Comparison of ENCODE assay signal across 15 cellular contexts in genomic region chr17:48552453-48553189, GRCh38. TPM values are rescaled to one million over a fixed set of nuclear protein-coding genes. Genes with fewer than 3 reads are reported as not detected.
DNase-seq lines count a peak whose midpoint lies in the region; ATAC-seq and TF ChIP-seq lines count a peak whose summit lies in the region.
"Had no signal": no experiment of that assay in that cellular context is flagged by ENCODE, and none has a peak within 500 bp of the region (broad histone marks: within the 10 kb centered on the region; RNA-seq: fewer than 3 reads in every experiment).

No MANE protein-coding gene starts in this region.

- ATAC-seq in right cardiac atrium, result peak; percentile 32 to 55
- ATAC-seq in Right ventricle myocardium superior (ENCODE audit: poor library complexity), result no peak
- no peak for ATAC-seq in activated CD4-positive, CD25-positive, alpha-beta regulatory T cell treated with anti-CD3 and anti-CD28 coated beads, Interleukin-2, amount 50 U/mL, for 24 hours
- ATAC-seq: stimulated activated naive CD8-positive, alpha-beta T cell treated with anti-CD3 and anti-CD28 coated beads, Interleukin-15, Interleukin-2, amounts not matched to agents 100 U/mL and 50 U/mL, for 24 hours had no signal

- no peak for TF ChIP-seq CTCF in uterus (IDR thresholded peaks at IDR 0.05)

- H3K4me3 ChIP-seq in right cardiac atrium (ENCODE audit: low read length) (no peak overlapping the region), ectodermal cell (ENCODE audit: insufficient read depth, low read depth, low read length) (no peak overlapping the region), muscle layer of duodenum (ENCODE audit: low read depth in 1 of 2, low read length in 2 of 2) (peak overlapping the region; percentile 17 to 63), uterus (no peak overlapping the region)

- H3K27me3 ChIP-seq in right cardiac atrium (ENCODE audit: control insufficient read depth, insufficient read depth) (no peaks in the 10 kb centered on the region), ectodermal cell (ENCODE audit: control insufficient read depth, insufficient read depth, low read length, poor library complexity, severe bottlenecking) (peaks cover 100% of the 10 kb centered on the region), muscle layer of duodenum (ENCODE audit: low read depth, low read length) (peaks cover 4% of the 10 kb centered on the region), uterus (no peaks in the 10 kb centered on the region)

- intact Hi-C loops in right cardiac atrium (cut with DNase I), result no loop called here
- intact Hi-C loops in Right ventricle myocardium superior (cut with DNase I), result no loop called here
- intact Hi-C loops in uterus (cut with DNase I; ENCODE audit: low total_unique reads), result no loop called here

- no peak for DNase-seq in right cardiac atrium
- DNase-seq in Right ventricle myocardium superior, result no peak
- no peak for DNase-seq in activated CD8-positive, alpha-beta memory T cell treated with anti-CD3 and anti-CD28 coated beads, Interleukin-2, amount 50 U/mL, for 4 hours
- no peak for DNase-seq in stimulated activated CD4-positive, alpha-beta T cell treated with anti-CD3 and anti-CD28 coated beads, Interleukin-4, amount 100 ng/mL, for 4 hours
- no peak for DNase-seq in uterus
- DNase-seq: ACHN; erythroblast; KBM-7; NCI-H2171; occipital lobe; stimulated activated CD4-positive, alpha-beta T cell treated with anti-CD3 and anti-CD28 coated beads, Interleukin-1b, Interleukin-23, amount 100 ng/mL, for 48 hours; stimulated activated naive CD8-positive, alpha-beta T cell treated with anti-CD3 and anti-CD28 coated beads, Interleukin-15, Interleukin-2, amounts not matched to agents 100 U/mL and 50 U/mL, for 24 hours had no signal

- H3K9me3 ChIP-seq in right cardiac atrium (ENCODE audit: control insufficient read depth, low read length) (no peaks in the 10 kb centered on the region), ectodermal cell (ENCODE audit: control insufficient read depth, low read length) (no peaks in the 10 kb centered on the region), muscle layer of duodenum (ENCODE audit: control insufficient read depth in 1 of 2, low read length in 2 of 2) (no peaks in the 10 kb centered on the region), uterus (no peaks in the 10 kb centered on the region)

- WGBS in right cardiac atrium, result 36% methylated on average over 12 of the region's 12 CpGs
- WGBS in ectodermal cell, 2 experiments, result 1 to 2% methylated on average over 7 of the region's 12 CpGs

- H3K36me3 ChIP-seq in ectodermal cell (ENCODE audit: control insufficient read depth, insufficient read depth, low read length) (no peaks in the 10 kb centered on the region), muscle layer of duodenum (ENCODE audit: control insufficient read depth in 1 of 2, insufficient read depth in 2 of 2, low read length in 2 of 2) (no peaks in the 10 kb centered on the region), uterus (no peaks in the 10 kb centered on the region)

- H3K4me1 ChIP-seq in right cardiac atrium (ENCODE audit: control insufficient read depth, insufficient read depth, low read length) (peaks cover 1% of the 10 kb centered on the region), ectodermal cell (ENCODE audit: control insufficient read depth, insufficient read depth, low read length) (no peaks in the 10 kb centered on the region), muscle layer of duodenum (ENCODE audit: control insufficient read depth in 1 of 2, insufficient read depth in 2 of 2, low read length in 2 of 2) (peaks cover 16 to 58% of the 10 kb centered on the region in 2 donors), uterus (peaks cover 8 to 10% of the 10 kb centered on the region in 2 donors)

- no peak for TF ChIP-seq POLR2A in uterus (IDR thresholded peaks at IDR 0.05)

- H3K27ac ChIP-seq in right cardiac atrium (ENCODE audit: low read length), result peak overlapping the region; percentile 26
- peak overlapping the region; percentile 18 for H3K27ac ChIP-seq in ectodermal cell (ENCODE audit: insufficient read depth, low read depth, low read length, poor library complexity, severe bottlenecking)
- peak overlapping the region; percentile 83 for H3K27ac ChIP-seq in muscle layer of duodenum (ENCODE audit: low read length)
- H3K27ac ChIP-seq in uterus, result no peak overlapping the region

RNA-seq across cellular contexts. Expression of gene HOXB2, which starts 7.7 kb away (rescaled TPM):
- total RNA-seq in right cardiac atrium (1 to 10 TPM; 2.4 to 9.9 (median 6.0) TPM), Right ventricle myocardium superior (2.7 TPM), uterus (10 to 100 TPM in 3 of 4 donors, 1 to 10 TPM in 1; 4.6 to 24.4 (median 17.4) TPM)
- 5.5 TPM for polyA plus RNA-seq in right cardiac atrium
- 14.8 TPM for polyA plus RNA-seq in ectodermal cell (2013, experiment 1 of 4)
- 8.5 TPM for polyA plus RNA-seq in ectodermal cell (2013, experiment 2 of 4)
- polyA plus RNA-seq in ectodermal cell (2013, experiment 3 of 4), result 31.7 TPM
- 32.8 TPM for polyA plus RNA-seq in ectodermal cell (2013, experiment 4 of 4)

RNA-seq across cellular contexts. Expression of gene HOXB1, which starts 21.8 kb away (rescaled TPM):
- total RNA-seq in right cardiac atrium, result not detected
- not detected for polyA plus RNA-seq in right cardiac atrium
- not detected for total RNA-seq in Right ventricle myocardium superior
- 8.4 TPM for polyA plus RNA-seq in ectodermal cell (2013, experiment 1 of 4)
- 6.0 TPM for polyA plus RNA-seq in ectodermal cell (2013, experiment 2 of 4)
- polyA plus RNA-seq in ectodermal cell (2013, experiment 3 of 4), result 19.2 TPM
- 20.3 TPM for polyA plus RNA-seq in ectodermal cell (2013, experiment 4 of 4)
- total RNA-seq in uterus, result not detected
- total RNA-seq: occipital lobe had no signal

RNA-seq across cellular contexts. Expression of gene HOXB4, which starts 25.5 kb away (rescaled TPM):
- total RNA-seq in right cardiac atrium, result 1 to 10 TPM in 1 of 4 donors, under 1 TPM in 3; 0.38 to 1.1 (median 0.52) TPM
- 1.1 TPM for polyA plus RNA-seq in right cardiac atrium
- total RNA-seq in Right ventricle myocardium superior, result 0.75 TPM
- polyA plus RNA-seq in ectodermal cell (2013, experiment 1 of 4), result 0.50 TPM
- 0.39 TPM for polyA plus RNA-seq in ectodermal cell (2013, experiment 2 of 4)
- 1.8 TPM for polyA plus RNA-seq in ectodermal cell (2013, experiment 3 of 4)
- polyA plus RNA-seq in ectodermal cell (2013, experiment 4 of 4), result 0.89 TPM
- 1 to 10 TPM in 2 of 4 donors, under 1 TPM in 1, not detected in 1; 0.88 to 6.9 (median 5.5) TPM for total RNA-seq in uterus
- total RNA-seq: occipital lobe had no signal

RNA-seq across cellular contexts. Expression of gene HOXB3, which starts 37.4 kb away (rescaled TPM):
- total RNA-seq in right cardiac atrium (1 to 10 TPM; 1.2 to 2.3 (median 2.2) TPM), Right ventricle myocardium superior (1.6 TPM), uterus (10 to 100 TPM; 10.6 to 30.0 (median 18.0) TPM)
- 2.8 TPM for polyA plus RNA-seq in right cardiac atrium
- 2.6 TPM for polyA plus RNA-seq in ectodermal cell (2013, experiment 1 of 4)
- polyA plus RNA-seq in ectodermal cell (2013, experiment 2 of 4), result 1.8 TPM
- 8.2 TPM for polyA plus RNA-seq in ectodermal cell (2013, experiment 3 of 4)
- polyA plus RNA-seq in ectodermal cell (2013, experiment 4 of 4), result 4.9 TPM
- total RNA-seq: occipital lobe had no signal

RNA-seq across cellular contexts. Expression of gene HOXB5, which starts 41.0 kb away (rescaled TPM):
- total RNA-seq in right cardiac atrium, result under 1 TPM in 3 of 4 donors, not detected in 1; 0.12 to 0.37 (median 0.14) TPM
- 0.14 TPM for polyA plus RNA-seq in right cardiac atrium
- total RNA-seq in Right ventricle myocardium superior, result 0.13 TPM
- polyA plus RNA-seq in ectodermal cell (2013, experiment 1 of 4), result 0.44 TPM
- 0.09 TPM for polyA plus RNA-seq in ectodermal cell (2013, experiment 2 of 4)
- polyA plus RNA-seq in ectodermal cell (2013, experiment 3 of 4), result 0.48 TPM
- polyA plus RNA-seq in ectodermal cell (2013, experiment 4 of 4), result 0.45 TPM
- total RNA-seq in uterus, result 1 to 10 TPM in 1 of 4 donors, under 1 TPM in 2, not detected in 1; 0.55 to 2.5 (median 0.59) TPM
- total RNA-seq: occipital lobe had no signal

Comparison
In these comparisons a context has a peak if more than half of its experiments do, and no peak if none do; other contexts are left out.
1. ATAC-seq: peak in right cardiac atrium (2 of 2); none in Right ventricle myocardium superior (single experiment) and activated CD4-positive, CD25-positive, alpha-beta regulatory T cell treated with anti-CD3 and anti-CD28 coated beads, Interleukin-2, amount 50 U/mL, for 24 hours (0 of 2).
2. H3K27ac ChIP-seq: peak in right cardiac atrium (single experiment), ectodermal cell (single experiment) and muscle layer of duodenum (single experiment); none in uterus (0 of 2).
3. H3K4me3 ChIP-seq: peak in muscle layer of duodenum (2 of 2); none in right cardiac atrium (single experiment), ectodermal cell (single experiment) and uterus (0 of 2).